ENCODE assay signal across 1 cellular context in the genomic region with DNA sequence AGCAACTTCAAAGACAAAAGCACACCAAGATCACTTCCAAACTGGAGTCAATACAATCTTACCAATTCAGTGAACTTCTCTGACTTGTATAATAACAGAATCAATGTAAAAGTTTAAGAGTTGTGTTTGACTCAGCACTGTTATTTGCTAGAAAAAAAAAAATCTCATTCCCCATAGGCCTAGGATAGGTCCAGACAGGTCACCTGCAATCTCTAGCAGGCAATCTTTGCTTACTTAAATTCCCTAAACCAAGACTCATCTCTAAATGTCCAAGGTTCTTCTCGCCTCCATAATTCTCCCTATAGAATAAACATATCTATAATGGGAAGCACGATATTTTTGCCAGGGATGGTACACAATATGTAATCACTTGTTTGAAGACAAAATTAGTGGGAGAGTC.
TF ChIP-seq lines count a peak whose summit lies in the region.

No MANE protein-coding gene starts in this region.

TF ChIP-seq in HepG2, 621 proteins besides CTCF, POLR2A, EP300 and RAD21:
- no peak for TF ChIP-seq SMAD3 (CRISPR knock-in tag; IDR thresholded peaks at IDR 0.05)
